Comparison of ENCODE assay signal across 18 cellular contexts in the genomic region with DNA sequence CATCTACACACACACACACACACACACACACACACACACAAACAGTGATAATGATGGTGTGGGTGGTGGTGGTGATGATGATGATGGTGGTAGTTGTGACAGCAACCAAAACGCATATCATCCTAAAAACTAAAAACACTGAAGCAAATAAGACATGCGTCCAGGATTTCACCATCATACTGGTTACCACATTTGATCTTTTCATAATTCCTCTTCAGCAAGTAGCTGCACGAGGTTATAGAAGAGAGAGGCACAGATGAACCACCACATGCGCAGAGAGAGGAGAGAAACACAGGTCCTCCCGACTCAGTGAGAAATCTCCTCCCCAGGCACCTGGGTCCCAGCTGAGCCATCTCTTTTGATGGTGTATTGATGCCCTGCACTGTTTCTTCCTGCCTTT.
DNase-seq lines count a peak whose midpoint lies in the region; ATAC-seq and TF ChIP-seq lines count a peak whose summit lies in the region.
"Had no signal": no experiment of that assay in that cellular context is flagged by ENCODE, and none has a peak within 500 bp of the region (broad histone marks: within the 10 kb centered on the region; RNA-seq: fewer than 3 reads in every experiment).

No MANE protein-coding gene starts in this region.

- H3K4ac ChIP-seq in neuronal stem cell (ENCODE audit: low read length) = no peak overlapping the region

- H3K79me1 ChIP-seq in neuronal stem cell (ENCODE audit: low read depth, low read length) = no peaks in the 10 kb centered on the region

- H2AK5ac ChIP-seq in neuronal stem cell (ENCODE audit: low read depth, low read length) = no peak overlapping the region

- POLR2A ChIA-PET in PC-9 (lab: Charles Lee; ENCODE audit: unreplicated experiment) = no interaction called here

- ATAC-seq in HG03520 (IDR thresholded peaks at IDR 0.05; ENCODE audit: unreplicated experiment) (no peak), HG03095 (IDR thresholded peaks at IDR 0.05; ENCODE audit: unreplicated experiment) (no peak)
- ATAC-seq: GM12878 had no signal

- BruUV-seq in PC-9 (replicated peaks; lab: Mats Ljungman, UMichigan) = no TSS peak

- no peak overlapping the region for H3K14ac ChIP-seq in neuronal stem cell (ENCODE audit: low read length)

- CTCF ChIA-PET in PC-9 (lab: Charles Lee) = no interaction called here

- H3K4me1 ChIP-seq in PC-9 (replicated peaks; ENCODE audit: insufficient read depth) (peaks cover 16% of the 10 kb centered on the region), neuronal stem cell (ENCODE audit: control insufficient read depth in 2 of 2, insufficient read depth in 1 of 2, low read depth in 1 of 2, low read length in 2 of 2) (peaks cover 5 to 13% of the 10 kb centered on the region in 2 donors)
- H3K4me1 ChIP-seq: BE2C had no signal

- no peak overlapping the region for H3K9ac ChIP-seq in neuronal stem cell (ENCODE audit: low read depth, low read length, poor library complexity)
- H3K9ac ChIP-seq: BLaER1 treated with 17β-estradiol and CSF1 and Interleukin-3, amounts not matched to agents 10 nM and 100 nM; GM23248 had no signal

- H3K79me2 ChIP-seq in PC-9 (ENCODE audit: low read depth) = no peaks in the 10 kb centered on the region

- no peaks in the 10 kb centered on the region for H3K36me3 ChIP-seq in PC-9 (ENCODE audit: low read depth)
- no peaks in the 10 kb centered on the region for H3K36me3 ChIP-seq in neuronal stem cell (replicated peaks in 1 of 2; ENCODE audit: control insufficient read depth in 2 of 2, insufficient read depth in 2 of 2, low read length in 2 of 2)
- H3K36me3 ChIP-seq: BE2C; BLaER1 treated with 17β-estradiol and CSF1 and Interleukin-3, amounts not matched to agents 10 nM and 100 nM had no signal

- TF ChIP-seq CTCF in HL-60 (IDR thresholded peaks at IDR 0.05; ENCODE audit: insufficient read depth, low read length) (no peak), PC-9 (conservative IDR thresholded peaks at IDR 0.05) (no peak)

- H2BK15ac ChIP-seq in neuronal stem cell (ENCODE audit: low read length) = no peak overlapping the region

- H3K4me3 ChIP-seq in HL-60 (replicated peaks; ENCODE audit: insufficient read depth, low read length) (no peak overlapping the region), PC-9 (no peak overlapping the region), neuronal stem cell (ENCODE audit: low read length in 2 of 2) (no peak overlapping the region)
- H3K4me3 ChIP-seq: BLaER1 treated with 17β-estradiol and CSF1 and Interleukin-3, amounts not matched to agents 10 nM and 100 nM; GM12878; GM23248 had no signal

- no peak overlapping the region for H3K23ac ChIP-seq in neuronal stem cell (ENCODE audit: low read depth, low read length, poor library complexity)

- H2AFZ ChIP-seq in PC-9 = 0 out of 2 replicates have a peak overlapping the region, but pooled peaks have one; percentile 8
- no peak overlapping the region for H2AFZ ChIP-seq in neuronal stem cell (ENCODE audit: low read length)
- H2AFZ ChIP-seq: GM23248 had no signal

- no CpG with 5 or more reads among the region's 5 CpGs for WGBS in neuronal stem cell (ENCODE audit: extremely low coverage in 2 of 2, insufficient read length in 2 of 2, insufficient replicate concordance in 1 of 2), 2 donors

- no peak overlapping the region for H4K91ac ChIP-seq in neuronal stem cell (ENCODE audit: low read depth, low read length, poor library complexity)

- no peak overlapping the region for H4K8ac ChIP-seq in neuronal stem cell (ENCODE audit: low read depth, low read length)

- no peaks in the 10 kb centered on the region for H3F3A ChIP-seq in PC-9 (ENCODE audit: insufficient read depth, low read depth)

- no peaks in the 10 kb centered on the region for H4K20me1 ChIP-seq in PC-9 (ENCODE audit: insufficient read depth)
- H4K20me1 ChIP-seq: BLaER1 treated with 17β-estradiol and CSF1 and Interleukin-3, amounts not matched to agents 10 nM and 100 nM had no signal

- H2BK12ac ChIP-seq in neuronal stem cell (ENCODE audit: low read length) = no peak overlapping the region

- DNase-seq in AML-193 (lab: John Stamatoyannopoulos, UW) (peak; percentile 4), HL-60 (ENCODE audit: low read depth in 1 of 2, low spot score in 1 of 2) (peak; percentile 52 to 71), PC-9 (no peak), neuronal stem cell (ENCODE audit: low spot score) (no peak)
- DNase-seq: BE2C; CD4-positive, alpha-beta T cell; CD8-positive, alpha-beta memory T cell; DMS 273 treated with DMSO at 0.1 percent for 48 hours; DMS79; EL; GDM1; GM23248; H7; HCEC 1CT had no signal

- intact Hi-C loops in PC-9 (cut with micrococcal nuclease; ENCODE audit: unreplicated experiment) = no loop called here

- H2BK5ac ChIP-seq in neuronal stem cell (ENCODE audit: low read length) = no peak overlapping the region

- no peaks in the 10 kb centered on the region for H3K27me3 ChIP-seq in HL-60 (ENCODE audit: insufficient read depth, poor library complexity, severe bottlenecking)
- H3K27me3 ChIP-seq in PC-9 (ENCODE audit: insufficient read depth, low read depth) = no peaks in the 10 kb centered on the region
- no peaks in the 10 kb centered on the region for H3K27me3 ChIP-seq in neuronal stem cell (ENCODE audit: control insufficient read depth in 3 of 3, insufficient read depth in 3 of 3, low read depth in 1 of 3, low read length in 3 of 3)
- H3K27me3 ChIP-seq: BE2C; BLaER1 treated with 17β-estradiol and CSF1 and Interleukin-3, amounts not matched to agents 10 nM and 100 nM had no signal

- no peak overlapping the region for H2BK120ac ChIP-seq in neuronal stem cell (ENCODE audit: low read depth, low read length)

- H3K4me2 ChIP-seq in PC-9 (no peak overlapping the region), neuronal stem cell (ENCODE audit: insufficient read depth, low read length, poor library complexity, severe bottlenecking) (no peak overlapping the region)
- H3K4me2 ChIP-seq: BLaER1 treated with 17β-estradiol and CSF1 and Interleukin-3, amounts not matched to agents 10 nM and 100 nM had no signal

- H3K18ac ChIP-seq in neuronal stem cell (ENCODE audit: low read length) = no peak overlapping the region

- H3K27ac ChIP-seq in HL-60 (replicated peaks) = no peak overlapping the region
- H3K27ac ChIP-seq in PC-9 = no peak overlapping the region
- no peak overlapping the region for H3K27ac ChIP-seq in neuronal stem cell (replicated peaks; ENCODE audit: low read length)
- H3K27ac ChIP-seq: BLaER1 treated with 17β-estradiol and CSF1 and Interleukin-3, amounts not matched to agents 10 nM and 100 nM; GM23248 had no signal

- H3K9me2 ChIP-seq in PC-9 (ENCODE audit: insufficient read depth) = no peaks in the 10 kb centered on the region

- H3K9me3 ChIP-seq in PC-9 (ENCODE audit: insufficient read depth, low read depth) (0 out of 2 replicates have a peak, but pooled peaks cover 4% of the 10 kb centered on the region), neuronal stem cell (replicated peaks in 1 of 2; ENCODE audit: control insufficient read depth in 2 of 2, insufficient read depth in 1 of 2, low read depth in 1 of 2, low read length in 2 of 2) (peaks cover 0 to 2% of the 10 kb centered on the region in 2 donors)
- H3K9me3 ChIP-seq: BE2C had no signal

Comparison
In these comparisons a context has a peak if more than half of its experiments do, and no peak if none do; other contexts are left out.
1. DNase-seq: peak in AML-193 (2 of 2) and HL-60 (2 of 2); none in PC-9 (0 of 2) and neuronal stem cell (single experiment).